Comparison of ENCODE assay signal across 28 cellular contexts in genomic region chr2:215503381-215503780, GRCh38.
"Had no signal": no experiment of that assay in that cellular context is flagged by ENCODE, and none has a peak within 500 bp of the region (broad histone marks: within the 10 kb centered on the region; RNA-seq: fewer than 3 reads in every experiment).

No MANE protein-coding gene starts in this region.

- DNase-seq: activated CD4-positive, alpha-beta T cell treated with anti-CD3 and anti-CD28 coated beads, Interleukin-2, amount 50 U/mL, for 1 hour; activated CD4-positive, CD25-positive, alpha-beta regulatory T cell treated with anti-CD3 and anti-CD28 coated beads, Interleukin-2, amount 50 U/mL, for 72 hours; activated CD8-positive, alpha-beta T cell treated with anti-CD3 and anti-CD28 coated beads for 36 hours; activated gamma-delta T cell treated with Interleukin-2 at 50 U/mL for 16 hours; activated naive CD4-positive, alpha-beta T cell treated with anti-CD3 and anti-CD28 coated beads, Interleukin-2, amount 50 U/mL, for 16 hours; activated T-cell treated with anti-CD3 and anti-CD28 coated beads, Interleukin-2, amount 50 U/mL, for 4 hours; amygdala; caudate nucleus; esophagus squamous epithelium; left lung; lower lobe of right lung; naive thymus-derived CD4-positive, alpha-beta T cell; nucleus accumbens; psoas muscle; stimulated activated CD4-positive, alpha-beta T cell treated with anti-CD3 and anti-CD28 coated beads, Interleukin-1b, Interleukin-23, amount 100 ng/mL, for 48 hours; stimulated activated CD4-positive, alpha-beta T cell treated with anti-CD3 and anti-CD28 coated beads, Interleukin-4, amount 100 ng/mL, for 4 hours; stimulated activated CD8-positive, alpha-beta memory T cell treated with anti-CD3 and anti-CD28 coated beads, Interleukin-4, amount 100 ng/mL, for 48 hours; stimulated activated naive B cell treated with anti-CD40 and anti-IgM and Interleukin-4, amounts not matched to agents 10 μg/mL and 1 μg/mL and 100 μg/mL, for 72 hours; stomach; T-helper 1 cell; thyroid gland had no signal

- H3K9me3 Mint-ChIP-seq: activated CD8-positive, alpha-beta T cell treated with anti-CD3 and anti-CD28 coated beads for 36 hours; activated T-cell treated with anti-CD3 and anti-CD28 coated beads, Interleukin-2, amount 50 U/mL, for 4 hours; activated T-helper 17 cell treated with anti-CD3 and anti-CD28 coated beads, Interleukin-2, amount 50 U/mL, for 72 hours; dendritic cell treated with granulocyte-macrophage colony-stimulating factor and Interleukin-4, amounts not matched to agents 40 ng/mL and 50 ng/mL, for 4 days; neural crest cell; stimulated activated naive B cell treated with anti-CD40 and anti-IgM and Interleukin-4, amounts not matched to agents 10 μg/mL and 1 μg/mL and 100 μg/mL, for 72 hours; T-helper 2 cell treated with Interferon-gamma antibody and Interleukin-4, amounts not matched to agents 5 μg/mL and 100 μg/mL, for 36 hours had no signal

- H3K4me3 ChIP-seq: esophagus squamous epithelium, left lung, lower lobe of right lung, psoas muscle, smooth muscle cell, stomach, thyroid gland had no signal

- H3K27ac Mint-ChIP-seq: activated CD8-positive, alpha-beta T cell treated with anti-CD3 and anti-CD28 coated beads for 36 hours; activated T-helper 17 cell treated with anti-CD3 and anti-CD28 coated beads, Interleukin-2, amount 50 U/mL, for 72 hours; dendritic cell treated with granulocyte-macrophage colony-stimulating factor and Interleukin-4, amounts not matched to agents 40 ng/mL and 50 ng/mL, for 4 days; naive thymus-derived CD4-positive, alpha-beta T cell; stimulated activated naive B cell treated with anti-CD40 and anti-IgM and Interleukin-4, amounts not matched to agents 10 μg/mL and 1 μg/mL and 100 μg/mL, for 72 hours; T-helper 2 cell treated with Interferon-gamma antibody and Interleukin-4, amounts not matched to agents 5 μg/mL and 100 μg/mL, for 36 hours had no signal

- H3K4me1 Mint-ChIP-seq: activated T-helper 17 cell treated with anti-CD3 and anti-CD28 coated beads, Interleukin-2, amount 50 U/mL, for 72 hours had no signal

- FAIRE-seq: frontal cortex, islet of Langerhans had no signal

- H3K36me3 Mint-ChIP-seq: naive thymus-derived CD4-positive, alpha-beta T cell; stimulated activated naive B cell treated with anti-CD40 and anti-IgM and Interleukin-4, amounts not matched to agents 10 μg/mL and 1 μg/mL and 100 μg/mL, for 72 hours had no signal

- ATAC-seq: activated CD8-positive, alpha-beta T cell treated with anti-CD3 and anti-CD28 coated beads for 36 hours; activated T-cell treated with anti-CD3 and anti-CD28 coated beads, Interleukin-2, amount 50 U/mL, for 4 hours; activated T-helper 17 cell treated with anti-CD3 and anti-CD28 coated beads, Interleukin-2, amount 50 U/mL, for 72 hours; left lung; lower lobe of right lung; naive thymus-derived CD4-positive, alpha-beta T cell; psoas muscle; stimulated activated naive B cell treated with anti-CD40 and anti-IgM and Interleukin-4, amounts not matched to agents 10 μg/mL and 1 μg/mL and 100 μg/mL, for 72 hours had no signal

- H3K4me3 Mint-ChIP-seq: activated CD8-positive, alpha-beta T cell treated with anti-CD3 and anti-CD28 coated beads for 36 hours; activated T-cell treated with anti-CD3 and anti-CD28 coated beads, Interleukin-2, amount 50 U/mL, for 4 hours; activated T-helper 17 cell treated with anti-CD3 and anti-CD28 coated beads, Interleukin-2, amount 50 U/mL, for 72 hours; dendritic cell treated with granulocyte-macrophage colony-stimulating factor and Interleukin-4, amounts not matched to agents 40 ng/mL and 50 ng/mL, for 4 days; naive thymus-derived CD4-positive, alpha-beta T cell; neural crest cell; stimulated activated naive B cell treated with anti-CD40 and anti-IgM and Interleukin-4, amounts not matched to agents 10 μg/mL and 1 μg/mL and 100 μg/mL, for 72 hours; T-helper 2 cell treated with Interferon-gamma antibody and Interleukin-4, amounts not matched to agents 5 μg/mL and 100 μg/mL, for 36 hours had no signal
